Comparison of ENCODE assay signal across 22 cellular contexts in genomic region chr9:127192744-127193143, GRCh38.
"Had no signal": no experiment of that assay in that cellular context is flagged by ENCODE, and none has a peak within 500 bp of the region (broad histone marks: within the 10 kb centered on the region; RNA-seq: fewer than 3 reads in every experiment).

No MANE protein-coding gene starts in this region.

- H3K27me3 Mint-ChIP-seq: memory B cell; natural killer cell treated with Interleukin-12 subunit alpha and Interleukin-12 subunit beta and Interleukin-15 and Interleukin-18, amount 100 ng/mL, for 72 hours; progenitor cell of endocrine pancreas; stimulated activated naive CD8-positive, alpha-beta T cell treated with anti-CD3 and anti-CD28 coated beads, Interleukin-15, Interleukin-2, amounts not matched to agents 100 ng/mL and 50 ng/mL, for 24 hours had no signal

- DNase-seq: islet precursor cell; left ventricle myocardium inferior; midbrain; mucosa of descending colon; naive thymus-derived CD4-positive, alpha-beta T cell; nucleus accumbens; stimulated activated CD4-positive, alpha-beta T cell treated with anti-CD3 and anti-CD28 coated beads, Interleukin-12 subunit alpha, Interleukin-12 subunit beta, amount 100 ng/mL, for 4 hours; stimulated activated CD4-positive, alpha-beta T cell treated with anti-CD3 and anti-CD28 coated beads, Interleukin-4, amount 100 ng/mL, for 24 hours; stimulated activated naive CD4-positive, alpha-beta T cell; tibial artery; trophoblast cell; upper lobe of right lung had no signal

- H3K4me1 Mint-ChIP-seq: memory B cell; stimulated activated effector memory CD8-positive, alpha-beta T cell treated with anti-CD3 and anti-CD28 coated beads, Interleukin-12 subunit alpha, Interleukin-12 subunit beta, amount 100 ng/mL, for 72 hours had no signal

- H3K36me3 Mint-ChIP-seq: natural killer cell treated with Interleukin-12 subunit alpha and Interleukin-12 subunit beta and Interleukin-15 and Interleukin-18, amount 100 ng/mL, for 72 hours; stimulated activated effector memory CD8-positive, alpha-beta T cell treated with anti-CD3 and anti-CD28 coated beads, Interleukin-12 subunit alpha, Interleukin-12 subunit beta, amount 100 ng/mL, for 72 hours had no signal

- H3K4me3 Mint-ChIP-seq: memory B cell; naive thymus-derived CD4-positive, alpha-beta T cell; natural killer cell treated with Interleukin-12 subunit alpha and Interleukin-12 subunit beta and Interleukin-15 and Interleukin-18, amount 100 ng/mL, for 72 hours; stimulated activated effector memory CD8-positive, alpha-beta T cell treated with anti-CD3 and anti-CD28 coated beads, Interleukin-12 subunit alpha, Interleukin-12 subunit beta, amount 100 ng/mL, for 72 hours; stimulated activated naive CD8-positive, alpha-beta T cell treated with anti-CD3 and anti-CD28 coated beads, Interleukin-15, Interleukin-2, amounts not matched to agents 100 ng/mL and 50 ng/mL, for 24 hours had no signal

- H3K27ac Mint-ChIP-seq: memory B cell; natural killer cell treated with Interleukin-12 subunit alpha and Interleukin-12 subunit beta and Interleukin-15 and Interleukin-18, amount 100 ng/mL, for 72 hours; stimulated activated effector memory CD8-positive, alpha-beta T cell treated with anti-CD3 and anti-CD28 coated beads, Interleukin-12 subunit alpha, Interleukin-12 subunit beta, amount 100 ng/mL, for 72 hours; stimulated activated naive CD8-positive, alpha-beta T cell treated with anti-CD3 and anti-CD28 coated beads, Interleukin-15, Interleukin-2, amounts not matched to agents 100 ng/mL and 50 ng/mL, for 24 hours had no signal

- ATAC-seq: mucosa of descending colon; naive thymus-derived CD4-positive, alpha-beta T cell; pancreas; right lobe of liver; stimulated activated effector memory CD8-positive, alpha-beta T cell treated with anti-CD3 and anti-CD28 coated beads, Interleukin-12 subunit alpha, Interleukin-12 subunit beta, amount 100 ng/mL, for 72 hours; upper lobe of right lung had no signal

- H3K9me3 ChIP-seq: left ventricle myocardium inferior, mucosa of descending colon, pancreas, right atrium auricular region, right lobe of liver, suprapubic skin, thoracic aorta, tibial artery, upper lobe of right lung had no signal

- H3K9me3 Mint-ChIP-seq: memory B cell; natural killer cell treated with Interleukin-12 subunit alpha and Interleukin-12 subunit beta and Interleukin-15 and Interleukin-18, amount 100 ng/mL, for 72 hours; stimulated activated effector memory CD8-positive, alpha-beta T cell treated with anti-CD3 and anti-CD28 coated beads, Interleukin-12 subunit alpha, Interleukin-12 subunit beta, amount 100 ng/mL, for 72 hours; stimulated activated naive CD8-positive, alpha-beta T cell treated with anti-CD3 and anti-CD28 coated beads, Interleukin-15, Interleukin-2, amounts not matched to agents 100 ng/mL and 50 ng/mL, for 24 hours had no signal
